In genomic region chr12:3446653-3447270, GRCh38 we compare ENCODE assay signal across 38 cellular contexts. TPM values are rescaled to one million over a fixed set of nuclear protein-coding genes. Genes with fewer than 3 reads are reported as not detected.
"Had no signal": no experiment of that assay in that cellular context is flagged by ENCODE, and none has a peak within 500 bp of the region (broad histone marks: within the 10 kb centered on the region; RNA-seq: fewer than 3 reads in every experiment).

No MANE protein-coding gene starts in this region.

- H3K4me3 Mint-ChIP-seq: activated B cell treated with CpG ODN at 0.5 μM for 24 hours; activated CD4-positive, alpha-beta memory T cell treated with anti-CD3 and anti-CD28 coated beads for 36 hours; activated CD4-positive, alpha-beta T cell treated with anti-CD3 and anti-CD28 coated beads, Interleukin-2, amount 10 ng/mL, durations not matched to agents 24 days and 14 days; activated CD8-positive, alpha-beta T cell treated with anti-CD3 and anti-CD28 coated beads for 36 hours; activated naive CD4-positive, alpha-beta T cell treated with anti-CD3 and anti-CD28 coated beads, Interleukin-2, amount 10 ng/mL, durations not matched to agents 7 days and 5 days; activated naive CD4-positive, alpha-beta T cell treated with anti-CD3 and anti-CD28 coated beads, Interleukin-2, amount 50 U/mL, for 24 hours; activated naive CD8-positive, alpha-beta T cell; activated naive CD8-positive, alpha-beta T cell treated with anti-CD3 and anti-CD28 coated beads, Interleukin-2, amount 10 ng/mL, durations not matched to agents 7 days and 5 days; activated naive CD8-positive, alpha-beta T cell treated with anti-CD3 and anti-CD28 coated beads, Interleukin-2, amount 50 U/mL, for 24 hours; activated T-cell treated with anti-CD3 and anti-CD28 coated beads, Interleukin-2, amount 50 U/mL, for 4 hours; activated T-cell treated with anti-CD3 and anti-CD28 coated beads, Interleukin-2, amount 50 U/mL, for 72 hours; activated T-helper 1 cell treated with anti-CD3 and anti-CD28 coated beads, Interleukin-12 subunit alpha, Interleukin-12 subunit beta, Interleukin-2, Interleukin-4 antibody, amounts not matched to agents 30 ng/mL and 10 ng/mL and 1 ng/mL, durations not matched to agents 14 hours and 24 hours and 36 hours; activated T-helper 17 cell treated with anti-CD3 and anti-CD28 coated beads, Interleukin-2, amount 50 U/mL, for 72 hours; brain; central memory CD8-positive, alpha-beta T cell; T-helper 1 cell treated with Interleukin-12 subunit alpha and Interleukin-12 subunit beta and Interleukin-4 antibody, amounts not matched to agents 30 μg/mL and 1 μg/mL, for 36 hours; T-helper 2 cell treated with Interferon-gamma antibody and Interleukin-4, amounts not matched to agents 5 μg/mL and 100 μg/mL, for 36 hours had no signal

- H3K36me3 ChIP-seq: ascending aorta, cardiac muscle cell had no signal

- H3K36me3 Mint-ChIP-seq: activated CD4-positive, alpha-beta memory T cell treated with anti-CD3 and anti-CD28 coated beads for 36 hours; activated naive CD4-positive, alpha-beta T cell treated with anti-CD3 and anti-CD28 coated beads, Interleukin-2, amount 10 ng/mL, durations not matched to agents 7 days and 5 days; activated naive CD4-positive, alpha-beta T cell treated with anti-CD3 and anti-CD28 coated beads, Interleukin-2, amount 50 U/mL, for 24 hours; activated naive CD8-positive, alpha-beta T cell; activated naive CD8-positive, alpha-beta T cell treated with anti-CD3 and anti-CD28 coated beads, Interleukin-2, amount 10 ng/mL, durations not matched to agents 7 days and 5 days; brain had no signal

- H3K9me3 ChIP-seq: ascending aorta had no signal

- DNase-seq: activated B cell treated with CpG ODN at 0.5 μM for 24 hours; activated CD4-positive, alpha-beta memory T cell treated with anti-CD3 and anti-CD28 coated beads for 36 hours; activated CD4-positive, alpha-beta T cell treated with anti-CD3 and anti-CD28 coated beads for 4 hours; activated CD4-positive, alpha-beta T cell treated with anti-CD3 and anti-CD28 coated beads, Interleukin-2, amount 10 ng/mL, durations not matched to agents 24 days and 14 days; activated CD4-positive, alpha-beta T cell treated with anti-CD3 and anti-CD28 coated beads, Interleukin-2, amount 50 U/mL, for 1 hour; activated CD4-positive, alpha-beta T cell treated with anti-CD3 and anti-CD28 coated beads, Interleukin-2, amount 50 U/mL, for 4 hours; activated CD4-positive, CD25-positive, alpha-beta regulatory T cell treated with anti-CD3 and anti-CD28 coated beads, Interleukin-2, amount 50 U/mL, for 72 hours; activated CD8-positive, alpha-beta memory T cell treated with anti-CD3 and anti-CD28 coated beads, Interleukin-2, amount 50 U/mL, for 4 hours; activated CD8-positive, alpha-beta T cell treated with anti-CD3 and anti-CD28 coated beads for 36 hours; activated effector memory CD4-positive, alpha-beta T cell treated with Interleukin-2 at 50 U/mL for 16 hours; activated gamma-delta T cell; activated naive CD4-positive, alpha-beta T cell treated with anti-CD3 and anti-CD28 coated beads, Interleukin-2, amount 10 ng/mL, durations not matched to agents 7 days and 5 days; activated naive CD4-positive, alpha-beta T cell treated with Interleukin-2 at 50 U/mL for 16 hours; activated naive CD8-positive, alpha-beta T cell treated with anti-CD3 and anti-CD28 coated beads, Interleukin-2, amount 10 ng/mL, durations not matched to agents 7 days and 5 days; activated naive CD8-positive, alpha-beta T cell treated with anti-CD3 and anti-CD28 coated beads, Interleukin-2, amount 50 U/mL, for 24 hours; activated T-cell treated with anti-CD3 and anti-CD28 coated beads for 4 hours; activated T-cell treated with anti-CD3 and anti-CD28 coated beads, Interleukin-2, amount 50 U/mL, for 1 hour; activated T-cell treated with anti-CD3 and anti-CD28 coated beads, Interleukin-2, amount 50 U/mL, for 4 hours; activated T-cell treated with anti-CD3 and anti-CD28 coated beads, Interleukin-2, amount 50 U/mL, for 72 hours; amygdala; anterior cingulate cortex; caudate nucleus; cerebellar nuclear complex; T-helper 1 cell; T-helper 2 cell; T-helper 9 cell had no signal

- H3K27me3 ChIP-seq: ascending aorta, cardiac muscle cell had no signal

- H3K9me3 Mint-ChIP-seq: activated B cell treated with CpG ODN at 0.5 μM for 24 hours; activated CD4-positive, alpha-beta memory T cell treated with anti-CD3 and anti-CD28 coated beads for 36 hours; activated CD4-positive, alpha-beta T cell treated with anti-CD3 and anti-CD28 coated beads, Interleukin-2, amount 10 ng/mL, durations not matched to agents 24 days and 14 days; activated CD8-positive, alpha-beta T cell treated with anti-CD3 and anti-CD28 coated beads for 36 hours; activated naive CD4-positive, alpha-beta T cell treated with anti-CD3 and anti-CD28 coated beads, Interleukin-2, amount 10 ng/mL, durations not matched to agents 7 days and 5 days; activated naive CD4-positive, alpha-beta T cell treated with anti-CD3 and anti-CD28 coated beads, Interleukin-2, amount 50 U/mL, for 24 hours; activated naive CD8-positive, alpha-beta T cell treated with anti-CD3 and anti-CD28 coated beads, Interleukin-2, amount 10 ng/mL, durations not matched to agents 7 days and 5 days; activated naive CD8-positive, alpha-beta T cell treated with anti-CD3 and anti-CD28 coated beads, Interleukin-2, amount 50 U/mL, for 24 hours; activated T-cell treated with anti-CD3 and anti-CD28 coated beads, Interleukin-2, amount 50 U/mL, for 4 hours; activated T-cell treated with anti-CD3 and anti-CD28 coated beads, Interleukin-2, amount 50 U/mL, for 72 hours; activated T-helper 1 cell treated with anti-CD3 and anti-CD28 coated beads, Interleukin-12 subunit alpha, Interleukin-12 subunit beta, Interleukin-2, Interleukin-4 antibody, amounts not matched to agents 30 ng/mL and 10 ng/mL and 1 ng/mL, durations not matched to agents 14 hours and 24 hours and 36 hours; activated T-helper 17 cell treated with anti-CD3 and anti-CD28 coated beads, Interleukin-2, amount 50 U/mL, for 72 hours; central memory CD8-positive, alpha-beta T cell; T-helper 1 cell treated with Interleukin-12 subunit alpha and Interleukin-12 subunit beta and Interleukin-4 antibody, amounts not matched to agents 30 μg/mL and 1 μg/mL, for 36 hours; T-helper 2 cell treated with Interferon-gamma antibody and Interleukin-4, amounts not matched to agents 5 μg/mL and 100 μg/mL, for 36 hours had no signal

- H3K4me1 Mint-ChIP-seq: activated B cell treated with CpG ODN at 0.5 μM for 24 hours; activated CD4-positive, alpha-beta T cell treated with anti-CD3 and anti-CD28 coated beads, Interleukin-2, amount 10 ng/mL, durations not matched to agents 24 days and 14 days; activated naive CD4-positive, alpha-beta T cell treated with anti-CD3 and anti-CD28 coated beads, Interleukin-2, amount 10 ng/mL, durations not matched to agents 7 days and 5 days; activated naive CD4-positive, alpha-beta T cell treated with anti-CD3 and anti-CD28 coated beads, Interleukin-2, amount 50 U/mL, for 24 hours; activated naive CD8-positive, alpha-beta T cell treated with anti-CD3 and anti-CD28 coated beads, Interleukin-2, amount 10 ng/mL, durations not matched to agents 7 days and 5 days; activated naive CD8-positive, alpha-beta T cell treated with anti-CD3 and anti-CD28 coated beads, Interleukin-2, amount 50 U/mL, for 24 hours; activated T-helper 17 cell treated with anti-CD3 and anti-CD28 coated beads, Interleukin-2, amount 50 U/mL, for 72 hours; brain; central memory CD8-positive, alpha-beta T cell had no signal

- H3K27me3 Mint-ChIP-seq: activated naive CD8-positive, alpha-beta T cell treated with anti-CD3 and anti-CD28 coated beads, Interleukin-2, amount 50 U/mL, for 24 hours had no signal

- H3K27ac ChIP-seq: ascending aorta, cardiac muscle cell, VCaP had no signal

- H3K27ac Mint-ChIP-seq: activated B cell treated with CpG ODN at 0.5 μM for 24 hours; activated CD4-positive, alpha-beta memory T cell treated with anti-CD3 and anti-CD28 coated beads for 36 hours; activated CD4-positive, alpha-beta T cell treated with anti-CD3 and anti-CD28 coated beads, Interleukin-2, amount 10 ng/mL, durations not matched to agents 24 days and 14 days; activated CD8-positive, alpha-beta T cell treated with anti-CD3 and anti-CD28 coated beads for 36 hours; activated naive CD4-positive, alpha-beta T cell treated with anti-CD3 and anti-CD28 coated beads, Interleukin-2, amount 10 ng/mL, durations not matched to agents 7 days and 5 days; activated naive CD4-positive, alpha-beta T cell treated with anti-CD3 and anti-CD28 coated beads, Interleukin-2, amount 50 U/mL, for 24 hours; activated naive CD8-positive, alpha-beta T cell; activated naive CD8-positive, alpha-beta T cell treated with anti-CD3 and anti-CD28 coated beads, Interleukin-2, amount 10 ng/mL, durations not matched to agents 7 days and 5 days; activated naive CD8-positive, alpha-beta T cell treated with anti-CD3 and anti-CD28 coated beads, Interleukin-2, amount 50 U/mL, for 24 hours; activated T-cell treated with anti-CD3 and anti-CD28 coated beads, Interleukin-2, amount 50 U/mL, for 72 hours; activated T-helper 1 cell treated with anti-CD3 and anti-CD28 coated beads, Interleukin-12 subunit alpha, Interleukin-12 subunit beta, Interleukin-2, Interleukin-4 antibody, amounts not matched to agents 30 ng/mL and 10 ng/mL and 1 ng/mL, durations not matched to agents 14 hours and 24 hours and 36 hours; activated T-helper 17 cell treated with anti-CD3 and anti-CD28 coated beads, Interleukin-2, amount 50 U/mL, for 72 hours; brain; T-helper 1 cell treated with Interleukin-12 subunit alpha and Interleukin-12 subunit beta and Interleukin-4 antibody, amounts not matched to agents 30 μg/mL and 1 μg/mL, for 36 hours; T-helper 2 cell treated with Interferon-gamma antibody and Interleukin-4, amounts not matched to agents 5 μg/mL and 100 μg/mL, for 36 hours had no signal

- H3K4me3 ChIP-seq: ascending aorta, cardiac muscle cell had no signal

- ATAC-seq: activated CD8-positive, alpha-beta T cell treated with anti-CD3 and anti-CD28 coated beads for 36 hours; activated naive CD8-positive, alpha-beta T cell treated with anti-CD3 and anti-CD28 coated beads, Interleukin-2, amount 50 U/mL, for 24 hours; activated T-cell treated with anti-CD3 and anti-CD28 coated beads, Interleukin-2, amount 50 U/mL, for 4 hours; activated T-cell treated with anti-CD3 and anti-CD28 coated beads, Interleukin-2, amount 50 U/mL, for 72 hours; activated T-helper 17 cell treated with anti-CD3 and anti-CD28 coated beads, Interleukin-2, amount 50 U/mL, for 72 hours had no signal

- H3K4me1 ChIP-seq: ascending aorta had no signal

RNA-seq across cellular contexts. Expression of gene PRMT8, which starts 44.2 kb away (rescaled TPM):
- total RNA-seq: activated B cell treated with CpG ODN at 0.5 μM for 24 hours; activated CD4-positive, alpha-beta memory T cell treated with anti-CD3 and anti-CD28 coated beads for 36 hours; activated CD4-positive, alpha-beta T cell treated with anti-CD3 and anti-CD28 coated beads, Interleukin-2, amount 10 ng/mL, durations not matched to agents 24 days and 14 days; activated CD8-positive, alpha-beta memory T cell treated with anti-CD3 and anti-CD28 coated beads for 36 hours; activated CD8-positive, alpha-beta T cell treated with anti-CD3 and anti-CD28 coated beads for 36 hours; activated naive CD8-positive, alpha-beta T cell treated with anti-CD3 and anti-CD28 coated beads, Interleukin-2, amount 10 ng/mL, durations not matched to agents 7 days and 5 days; activated T-cell treated with anti-CD3 and anti-CD28 coated beads, Interleukin-2, amount 50 U/mL, for 4 hours; activated T-cell treated with anti-CD3 and anti-CD28 coated beads, Interleukin-2, amount 50 U/mL, for 72 hours; activated T-helper 1 cell treated with anti-CD3 and anti-CD28 coated beads, Interleukin-12 subunit alpha, Interleukin-12 subunit beta, Interleukin-2, Interleukin-4 antibody, amounts not matched to agents 30 ng/mL and 10 ng/mL and 1 ng/mL, durations not matched to agents 14 hours and 24 hours and 36 hours; activated T-helper 17 cell treated with anti-CD3 and anti-CD28 coated beads, Interleukin-2, amount 50 U/mL, for 72 hours; ascending aorta had no signal
